ENCODE assay signal across 11 cellular contexts in genomic region chr5:83919071-83920041, GRCh38.
DNase-seq lines count a peak whose midpoint lies in the region; ATAC-seq, FAIRE-seq and TF ChIP-seq lines count a peak whose summit lies in the region.
"Had no signal": no experiment of that assay in that cellular context is flagged by ENCODE, and none has a peak within 500 bp of the region (broad histone marks: within the 10 kb centered on the region; RNA-seq: fewer than 3 reads in every experiment).

No MANE protein-coding gene starts in this region.

- ATAC-seq in GM23338 (no peak), GM19328 (IDR thresholded peaks at IDR 0.05; ENCODE audit: unreplicated experiment) (no peak)

- H3K9me3 ChIP-seq in H1 (ENCODE audit: insufficient read depth in 2 of 2, low read depth in 1 of 2, low read length in 1 of 2): peaks cover 0 to 2% of the 10 kb centered on the region in 2 experiments; a peak in 1 of 4 replicates
- H3K9me3 ChIP-seq: MG63 had no signal

- no peaks in the 10 kb centered on the region for H3K27me3 Mint-ChIP-seq in GM23338 (ENCODE audit: insufficient read depth, low read depth, poor library complexity)

- no peak for TF ChIP-seq EP300 in H1 (IDR thresholded peaks at IDR 0.05; ENCODE audit: borderline replicate concordance in 1 of 2, low read depth in 2 of 2, low read length in 2 of 2)

- no peak overlapping the region for H3K4ac ChIP-seq in H1 (replicated peaks; ENCODE audit: insufficient read length, low read depth, low read length)

- H2AFZ ChIP-seq in GM23338: 0 out of 2 replicates have a peak overlapping the region, but pooled peaks have one; percentile 28
- H2AFZ ChIP-seq in H1 (ENCODE audit: low read length): peak overlapping the region; percentile 38; the same call in 1 of the 2 replicates

- CTCF ChIA-PET in H1 (lab: Charles Lee; ENCODE audit: partially characterized antibody): interaction anchor here (0.7 to 1.3 kb wide), 2 partner anchors 8 to 135 kb away, joined by 3 read pairs; no protein-coding TSS in a partner anchor

- H2BK5ac ChIP-seq in H1 (ENCODE audit: low read depth, low read length): no peak overlapping the region

- no peak overlapping the region for H3K14ac ChIP-seq in H1 (ENCODE audit: insufficient read length)

- H3K56ac ChIP-seq in H1 (replicated peaks; ENCODE audit: insufficient read length, low read depth, low read length): no peak overlapping the region

- H3K79me1 ChIP-seq in H1 (ENCODE audit: low read depth, low read length): no peaks in the 10 kb centered on the region

- POLR2A ChIA-PET in H1 (lab: Charles Lee; ENCODE audit: partially characterized antibody): no interaction called here

- H3F3A ChIP-seq in GM23338 (replicated peaks; ENCODE audit: low read depth): no peaks in the 10 kb centered on the region

- H3K4me3 ChIP-seq in GM23338: no peak overlapping the region
- H3K4me3 ChIP-seq in H1 (ENCODE audit: extremely low read depth in 1 of 4, insufficient read depth in 2 of 4, low read depth in 3 of 4, low read length in 4 of 4): no peak overlapping the region
- H3K4me3 ChIP-seq: MG63, skin epidermis had no signal

- H3K4me1 Mint-ChIP-seq in GM23338: peaks cover 17% of the 10 kb centered on the region; the same call in 2 of the 3 replicates

- no peaks in the 10 kb centered on the region for H3K79me2 ChIP-seq in GM23338 (replicated peaks; ENCODE audit: insufficient read depth)
- no peaks in the 10 kb centered on the region for H3K79me2 ChIP-seq in H1 (ENCODE audit: control insufficient read depth in 1 of 2, insufficient read depth in 2 of 2, low read length in 2 of 2)

- TF ChIP-seq RAD21 in H1 (IDR thresholded peaks at IDR 0.05 in 1 of 2, conservative IDR thresholded peaks at IDR 0.05 in 1 of 2; ENCODE audit: low read depth in 2 of 2, low read length in 2 of 2): no peak

- H3K4me2 ChIP-seq in GM23338 (no peak overlapping the region), H1 (ENCODE audit: insufficient read depth in 1 of 2, low read depth in 2 of 2, low read length in 2 of 2) (no peak overlapping the region)

- no peak overlapping the region for H2BK15ac ChIP-seq in H1 (ENCODE audit: low read length)

- no peak overlapping the region for H3K9ac ChIP-seq in H1 (replicated peaks in 1 of 4; ENCODE audit: extremely low read depth in 1 of 4, low read depth in 3 of 4, low read length in 3 of 4)

- WGBS in H1 (ENCODE audit: extremely low coverage in 1 of 2, insufficient coverage in 1 of 2, insufficient read length in 1 of 2, insufficient replicate concordance in 2 of 2, low coverage in 1 of 2, low lambda C conversion rate in 2 of 2, missing lambda C conversion rate in 1 of 2), 2 experiments: 87% methylated on average over 4 of the region's 4 CpGs; no CpG with 5 or more reads in 1 of the 2 experiments

- TF ChIP-seq POLR2A in H1 (IDR thresholded peaks at IDR 0.05; ENCODE audit: control extremely low read depth in 1 of 2, low read depth in 2 of 2, low read length in 2 of 2): no peak

- no peak for FAIRE-seq in H1 (lab: Jason Lieb, UNC)

- TF ChIP-seq CTCF in GM23338 (conservative IDR thresholded peaks at IDR 0.05; ENCODE audit: low read depth in 2 of 2): no peak
- TF ChIP-seq CTCF in H1 (IDR thresholded peaks at IDR 0.05; ENCODE audit: control extremely low read depth in 1 of 3, insufficient read depth in 1 of 3, low read depth in 1 of 3, low read length in 3 of 3): no peak

- no peak overlapping the region for H3K23ac ChIP-seq in H1 (ENCODE audit: insufficient read length)

- H4K8ac ChIP-seq in H1 (ENCODE audit: extremely low read depth, insufficient read depth, low read length): no peak overlapping the region

- H3K4me3 Mint-ChIP-seq in GM23338: no peak overlapping the region
- H3K4me3 Mint-ChIP-seq: activated T-cell treated with anti-CD3 and anti-CD28 coated beads, Interleukin-2, amount 50 U/mL, for 24 hours had no signal

- no peaks in the 10 kb centered on the region for H3K27me3 ChIP-seq in GM23338 (ENCODE audit: insufficient read depth)
- H3K27me3 ChIP-seq in H1 (replicated peaks in 1 of 4; ENCODE audit: control insufficient read depth in 3 of 4, extremely low read depth in 1 of 4, insufficient read depth in 3 of 4, low read length in 3 of 4): no peaks in the 10 kb centered on the region
- H3K27me3 ChIP-seq: MG63 had no signal

- no peaks in the 10 kb centered on the region for H3K9me2 ChIP-seq in GM23338 (ENCODE audit: insufficient read depth)

- no peaks in the 10 kb centered on the region for H3K9me3 Mint-ChIP-seq in GM23338
- H3K9me3 Mint-ChIP-seq: activated T-cell treated with anti-CD3 and anti-CD28 coated beads, Interleukin-2, amount 50 U/mL, for 24 hours had no signal

- H3K4me1 ChIP-seq in GM23338 (ENCODE audit: insufficient read depth) (peaks cover 5% of the 10 kb centered on the region; the same call in 1 of the 2 replicates), H1 (replicated peaks in 1 of 4; ENCODE audit: control insufficient read depth in 3 of 4, insufficient read depth in 4 of 4, low read length in 3 of 4) (peaks cover 0 to 3% (median 0%) of the 10 kb centered on the region in 4 experiments; a peak in 1 of 7 replicates)

- no peaks in the 10 kb centered on the region for H3K23me2 ChIP-seq in H1 (ENCODE audit: low read depth, low read length)

- H3K36me3 ChIP-seq in GM23338 (ENCODE audit: insufficient read depth) (no peaks in the 10 kb centered on the region), H1 (ENCODE audit: control insufficient read depth in 2 of 4, insufficient read depth in 4 of 4, low read length in 3 of 4) (no peaks in the 10 kb centered on the region)
- H3K36me3 ChIP-seq: MG63 had no signal

- H2BK20ac ChIP-seq in H1 (ENCODE audit: low read length): no peak overlapping the region

- H4K5ac ChIP-seq in H1 (ENCODE audit: insufficient read length, low read depth, low read length): no peak overlapping the region

- H3K27ac Mint-ChIP-seq in GM23338: no peak overlapping the region
- H3K27ac Mint-ChIP-seq: activated T-cell treated with anti-CD3 and anti-CD28 coated beads, Interleukin-2, amount 50 U/mL, for 24 hours had no signal

- H3K27ac ChIP-seq in GM23338 (ENCODE audit: low read depth) (no peak overlapping the region), H1 (ENCODE audit: low read depth, low read length) (no peak overlapping the region)
- H3K27ac ChIP-seq: skin epidermis had no signal

- no peaks in the 10 kb centered on the region for H3K36me3 Mint-ChIP-seq in GM23338 (ENCODE audit: low read depth)

- no peak overlapping the region for H2BK120ac ChIP-seq in H1 (replicated peaks; ENCODE audit: low read depth, low read length)

- H4K91ac ChIP-seq in H1 (replicated peaks; ENCODE audit: insufficient read length, low read length): no peak overlapping the region

- no peak overlapping the region for H2BK12ac ChIP-seq in H1 (ENCODE audit: low read depth, low read length)

- H4K20me1 ChIP-seq in GM23338 (replicated peaks; ENCODE audit: insufficient read depth) (no peaks in the 10 kb centered on the region), H1 (replicated peaks in 1 of 2; ENCODE audit: control insufficient read depth in 1 of 2, insufficient read depth in 2 of 2, low read length in 2 of 2) (no peaks in the 10 kb centered on the region)

- H3K18ac ChIP-seq in H1 (ENCODE audit: extremely low read depth, low read length): no peak overlapping the region

- peak; percentile 17 for DNase-seq in CD1c-positive myeloid dendritic cell (ENCODE audit: extremely low spot score)
- peak; percentile 22 for DNase-seq in GM23338 (ENCODE audit: low spot score)
- peak; percentile 81 for DNase-seq in NCI-H226
- DNase-seq in H1 (ENCODE audit: low read depth in 1 of 2, low spot score in 2 of 2): no peak
- DNase-seq in DMS153 treated with DMSO at 0.1 percent for 48 hours (lab: John Stamatoyannopoulos, UW; ENCODE audit: unreplicated experiment): no peak
- DNase-seq in inferior parietal cortex (ENCODE audit: extremely low spot score): no peak
- no peak for DNase-seq in GOT3 (lab: John Stamatoyannopoulos, UW)
- DNase-seq: activated T-cell treated with anti-CD3 and anti-CD28 coated beads, Interleukin-2, amount 50 U/mL, for 24 hours; MG63 had no signal

- H2AK5ac ChIP-seq in H1 (ENCODE audit: low read depth, low read length): no peak overlapping the region

TF ChIP-seq in GM23338, 12 proteins besides CTCF, POLR2A, EP300 and RAD21 (continues in another document):
- TF ChIP-seq ETS1 (IDR thresholded peaks at IDR 0.05) (no peak), STAT1 (IDR thresholded peaks at IDR 0.05; ENCODE audit: unreplicated experiment) (no peak)

TF ChIP-seq in H1, 55 proteins besides CTCF, POLR2A, EP300 and RAD21:
- no peak for TF ChIP-seq NANOG (IDR thresholded peaks at IDR 0.05; ENCODE audit: insufficient read depth, low read depth, low read length, poor library complexity, severe bottlenecking)
- no peak for TF ChIP-seq CREB1 (IDR thresholded peaks at IDR 0.05)
- no peak for TF ChIP-seq CHD1 (IDR thresholded peaks at IDR 0.05; ENCODE audit: low read depth, low read length)
- TF ChIP-seq MAX (IDR thresholded peaks at IDR 0.05): no peak
- no peak for TF ChIP-seq SRF (IDR thresholded peaks at IDR 0.05; ENCODE audit: low read depth, low read length)
- no peak for TF ChIP-seq EZH2 (IDR thresholded peaks at IDR 0.05; ENCODE audit: low read depth, low read length, severe bottlenecking)
- no peak for TF ChIP-seq TBP (IDR thresholded peaks at IDR 0.05; ENCODE audit: low read depth, low read length)
TF ChIP-seq in H1: peak in this region for 0.

Comparison
In these comparisons a context has a peak if more than half of its experiments do, and no peak if none do; other contexts are left out.
1. DNase-seq: peak in CD1c-positive myeloid dendritic cell (single experiment), GM23338 (single experiment) and NCI-H226 (single experiment); none in H1 (0 of 2), DMS153 treated with DMSO at 0.1 percent for 48 hours (single experiment), inferior parietal cortex (single experiment) and GOT3 (single experiment).